Comparison of ENCODE assay signal across 12 cellular contexts in genomic region chr16:50272111-50272571, GRCh38. TPM values are rescaled to one million over a fixed set of nuclear protein-coding genes. Genes with fewer than 3 reads are reported as not detected.
DNase-seq lines count a peak whose midpoint lies in the region; ATAC-seq, FAIRE-seq and TF ChIP-seq lines count a peak whose summit lies in the region.
"Had no signal": no experiment of that assay in that cellular context is flagged by ENCODE, and none has a peak within 500 bp of the region (broad histone marks: within the 10 kb centered on the region; RNA-seq: fewer than 3 reads in every experiment).

No MANE protein-coding gene starts in this region.

- H3K9ac ChIP-seq in H1 (replicated peaks in 1 of 4; ENCODE audit: extremely low read depth in 1 of 4, low read depth in 3 of 4, low read length in 3 of 4) = no peak overlapping the region

- intact Hi-C loops in Right ventricle myocardium superior (cut with DNase I) (no loop called here), Right ventricle myocardium inferior (cut with DNase I) (no loop called here)

- H2BK5ac ChIP-seq in H1 (ENCODE audit: low read depth, low read length) = no peak overlapping the region

- H3K4ac ChIP-seq in H1 (replicated peaks; ENCODE audit: insufficient read length, low read depth, low read length) = no peak overlapping the region

- H2BK15ac ChIP-seq in H1 (ENCODE audit: low read length) = no peak overlapping the region

- CTCF ChIA-PET in H1 (lab: Charles Lee; ENCODE audit: partially characterized antibody) = interaction anchor here (1.1 kb wide), 1 partner anchor 37 kb away, joined by 3 read pairs; no protein-coding TSS in a partner anchor

- ATAC-seq in Right ventricle myocardium superior (ENCODE audit: poor library complexity) (no peak), Right ventricle myocardium inferior (no peak)
- ATAC-seq in stimulated activated naive CD8-positive, alpha-beta T cell treated with anti-CD3 and anti-CD28 coated beads, Interleukin-15, amount 100 ng/mL, for 72 hours = no peak
- ATAC-seq: gastroesophageal sphincter had no signal

- TF ChIP-seq CTCF in H1 (IDR thresholded peaks at IDR 0.05; ENCODE audit: control extremely low read depth in 1 of 3, insufficient read depth in 1 of 3, low read depth in 1 of 3, low read length in 3 of 3) (no peak), progenitor cell of endocrine pancreas (IDR thresholded peaks at IDR 0.05; ENCODE audit: unreplicated experiment) (no peak)

- peaks cover 70% of the 10 kb centered on the region for H3K4me1 Mint-ChIP-seq in T-helper 1 cell treated with Interleukin-12 subunit alpha and Interleukin-12 subunit beta and Interleukin-4 antibody, amounts not matched to agents 30 μg/mL and 1 μg/mL, for 36 hours (ENCODE audit: low read depth)
- peaks cover 98% of the 10 kb centered on the region for H3K4me1 Mint-ChIP-seq in stimulated activated naive CD8-positive, alpha-beta T cell treated with anti-CD3 and anti-CD28 coated beads, Interleukin-15, amount 100 ng/mL, for 72 hours
- no peaks in the 10 kb centered on the region for H3K4me1 Mint-ChIP-seq in progenitor cell of endocrine pancreas (ENCODE audit: low read depth)

- H3K23ac ChIP-seq in H1 (ENCODE audit: insufficient read length) = no peak overlapping the region

- no peak overlapping the region for H2AFZ ChIP-seq in H1 (ENCODE audit: low read length)

- no peak overlapping the region for H2BK20ac ChIP-seq in H1 (ENCODE audit: low read length)

- H4K20me1 ChIP-seq in H1 (replicated peaks in 1 of 2; ENCODE audit: control insufficient read depth in 1 of 2, insufficient read depth in 2 of 2, low read length in 2 of 2) = peaks cover 0 to 2% of the 10 kb centered on the region in 2 experiments

- H3K27me3 Mint-ChIP-seq in T-helper 1 cell treated with Interleukin-12 subunit alpha and Interleukin-12 subunit beta and Interleukin-4 antibody, amounts not matched to agents 30 μg/mL and 1 μg/mL, for 36 hours (ENCODE audit: low read depth) = no peaks in the 10 kb centered on the region
- no peaks in the 10 kb centered on the region for H3K27me3 Mint-ChIP-seq in stimulated activated naive CD8-positive, alpha-beta T cell treated with anti-CD3 and anti-CD28 coated beads, Interleukin-15, amount 100 ng/mL, for 72 hours
- no peaks in the 10 kb centered on the region for H3K27me3 Mint-ChIP-seq in progenitor cell of endocrine pancreas

- H3K27ac Mint-ChIP-seq in T-helper 1 cell treated with Interleukin-12 subunit alpha and Interleukin-12 subunit beta and Interleukin-4 antibody, amounts not matched to agents 30 μg/mL and 1 μg/mL, for 36 hours = peak overlapping the region; percentile 63
- H3K27ac Mint-ChIP-seq in stimulated activated naive CD8-positive, alpha-beta T cell treated with anti-CD3 and anti-CD28 coated beads, Interleukin-15, amount 100 ng/mL, for 72 hours = peak overlapping the region; percentile 87 to 90
- H3K27ac Mint-ChIP-seq in progenitor cell of endocrine pancreas = no peak overlapping the region

- no peak overlapping the region for H4K91ac ChIP-seq in H1 (replicated peaks; ENCODE audit: insufficient read length, low read length)

- no peak overlapping the region for H4K5ac ChIP-seq in H1 (ENCODE audit: insufficient read length, low read depth, low read length)

- no peak overlapping the region for H3K4me3 Mint-ChIP-seq in T-helper 1 cell treated with Interleukin-12 subunit alpha and Interleukin-12 subunit beta and Interleukin-4 antibody, amounts not matched to agents 30 μg/mL and 1 μg/mL, for 36 hours
- peak overlapping the region; percentile 50 to 99 for H3K4me3 Mint-ChIP-seq in stimulated activated naive CD8-positive, alpha-beta T cell treated with anti-CD3 and anti-CD28 coated beads, Interleukin-15, amount 100 ng/mL, for 72 hours
- no peak overlapping the region for H3K4me3 Mint-ChIP-seq in progenitor cell of endocrine pancreas (ENCODE audit: low read depth)

- no peak overlapping the region for H3K56ac ChIP-seq in H1 (replicated peaks; ENCODE audit: insufficient read length, low read depth, low read length)

- no peak overlapping the region for H2AK5ac ChIP-seq in H1 (ENCODE audit: low read depth, low read length)

- 0 out of 2 replicates have a peak, but pooled peaks cover 3% of the 10 kb centered on the region for H3K79me1 ChIP-seq in H1 (ENCODE audit: low read depth, low read length)

- no peak overlapping the region for H3K4me3 ChIP-seq in H1 (ENCODE audit: extremely low read depth in 1 of 4, insufficient read depth in 2 of 4, low read depth in 3 of 4, low read length in 4 of 4)
- H3K4me3 ChIP-seq: gastroesophageal sphincter had no signal

- no peaks in the 10 kb centered on the region for H3K36me3 ChIP-seq in H1 (ENCODE audit: control insufficient read depth in 2 of 4, insufficient read depth in 4 of 4, low read length in 3 of 4)
- H3K36me3 ChIP-seq: gastroesophageal sphincter had no signal

- H3K36me3 Mint-ChIP-seq in T-helper 1 cell treated with Interleukin-12 subunit alpha and Interleukin-12 subunit beta and Interleukin-4 antibody, amounts not matched to agents 30 μg/mL and 1 μg/mL, for 36 hours (ENCODE audit: low read depth) = peaks cover 34% of the 10 kb centered on the region
- no peaks in the 10 kb centered on the region for H3K36me3 Mint-ChIP-seq in progenitor cell of endocrine pancreas (ENCODE audit: insufficient read depth)

- H2BK12ac ChIP-seq in H1 (ENCODE audit: low read depth, low read length) = peak overlapping the region; percentile 9; the same call in 1 of the 2 replicates

- no peak overlapping the region for H3K4me2 ChIP-seq in H1 (ENCODE audit: insufficient read depth in 1 of 2, low read depth in 2 of 2, low read length in 2 of 2)

- no peaks in the 10 kb centered on the region for H3K9me3 Mint-ChIP-seq in T-helper 1 cell treated with Interleukin-12 subunit alpha and Interleukin-12 subunit beta and Interleukin-4 antibody, amounts not matched to agents 30 μg/mL and 1 μg/mL, for 36 hours
- H3K9me3 Mint-ChIP-seq in stimulated activated naive CD8-positive, alpha-beta T cell treated with anti-CD3 and anti-CD28 coated beads, Interleukin-15, amount 100 ng/mL, for 72 hours = no peaks in the 10 kb centered on the region
- H3K9me3 Mint-ChIP-seq in progenitor cell of endocrine pancreas (ENCODE audit: low read depth) = no peaks in the 10 kb centered on the region

- H3K4me1 ChIP-seq in H1 (replicated peaks in 1 of 4; ENCODE audit: control insufficient read depth in 3 of 4, insufficient read depth in 4 of 4, low read length in 3 of 4) = peaks cover 0 to 4% (median under 1%) of the 10 kb centered on the region in 4 experiments; a peak in 2 of 7 replicates

- H3K18ac ChIP-seq in H1 (ENCODE audit: extremely low read depth, low read length) = no peak overlapping the region

- peak overlapping the region; percentile 82; the same call in 1 of the 2 replicates for H4K8ac ChIP-seq in H1 (ENCODE audit: extremely low read depth, insufficient read depth, low read length)

- H3K27ac ChIP-seq in H1 (ENCODE audit: low read depth, low read length) = no peak overlapping the region

- no peak for FAIRE-seq in H1 (lab: Jason Lieb, UNC)

- WGBS in H1 (ENCODE audit: extremely low coverage in 1 of 2, insufficient coverage in 1 of 2, insufficient read length in 1 of 2, insufficient replicate concordance in 2 of 2, low coverage in 1 of 2, low lambda C conversion rate in 2 of 2, missing lambda C conversion rate in 1 of 2), 2 experiments = 93% methylated on average over 7 of the region's 7 CpGs; no CpG with 5 or more reads in 1 of the 2 experiments

- TF ChIP-seq RAD21 in H1 (IDR thresholded peaks at IDR 0.05 in 1 of 2, conservative IDR thresholded peaks at IDR 0.05 in 1 of 2; ENCODE audit: low read depth in 2 of 2, low read length in 2 of 2) = no peak

- DNase-seq in Right ventricle myocardium superior = peak; percentile 37
- DNase-seq in Right ventricle myocardium inferior (ENCODE audit: missing footprints) = no peak
- no peak for DNase-seq in H1 (ENCODE audit: low read depth in 1 of 2, low spot score in 2 of 2)
- DNase-seq in stimulated activated naive CD8-positive, alpha-beta T cell treated with anti-CD3 and anti-CD28 coated beads, Interleukin-15, amount 100 ng/mL, for 72 hours = no peak
- DNase-seq in mesenteric fat pad (ENCODE audit: low spot score) = no peak
- no peak for DNase-seq in NCI-H2196 treated with DMSO at 0.1 percent for 48 hours (lab: John Stamatoyannopoulos, UW; ENCODE audit: unreplicated experiment)
- no peak for DNase-seq in progenitor cell of endocrine pancreas (ENCODE audit: low spot score, unreplicated experiment)
- DNase-seq: DMS53; stimulated activated CD4-positive, alpha-beta T cell treated with anti-CD3 and anti-CD28 coated beads, Interleukin-1b, Interleukin-23, amount 100 ng/mL, for 48 hours; stimulated activated CD8-positive, alpha-beta memory T cell treated with anti-CD3 and anti-CD28 coated beads, Interleukin-4, amount 100 ng/mL, for 48 hours had no signal

- H3K27me3 ChIP-seq in H1 (replicated peaks in 1 of 4; ENCODE audit: control insufficient read depth in 3 of 4, extremely low read depth in 1 of 4, insufficient read depth in 3 of 4, low read length in 3 of 4) = no peaks in the 10 kb centered on the region
- H3K27me3 ChIP-seq: gastroesophageal sphincter had no signal

- H3K14ac ChIP-seq in H1 (ENCODE audit: insufficient read length) = no peak overlapping the region

- TF ChIP-seq EP300 in H1 (IDR thresholded peaks at IDR 0.05; ENCODE audit: borderline replicate concordance in 1 of 2, low read depth in 2 of 2, low read length in 2 of 2) = no peak

- H3K23me2 ChIP-seq in H1 (ENCODE audit: low read depth, low read length) = no peaks in the 10 kb centered on the region

- no peaks in the 10 kb centered on the region for H3K9me3 ChIP-seq in H1 (ENCODE audit: insufficient read depth in 2 of 2, low read depth in 1 of 2, low read length in 1 of 2)
- H3K9me3 ChIP-seq: gastroesophageal sphincter had no signal

- POLR2A ChIA-PET in H1 (lab: Charles Lee; ENCODE audit: partially characterized antibody) = no interaction called here

- TF ChIP-seq POLR2A in H1 (IDR thresholded peaks at IDR 0.05; ENCODE audit: control extremely low read depth in 1 of 2, low read depth in 2 of 2, low read length in 2 of 2) = no peak

- no peaks in the 10 kb centered on the region for H3K79me2 ChIP-seq in H1 (ENCODE audit: control insufficient read depth in 1 of 2, insufficient read depth in 2 of 2, low read length in 2 of 2)

- H2BK120ac ChIP-seq in H1 (replicated peaks; ENCODE audit: low read depth, low read length) = no peak overlapping the region

TF ChIP-seq in H1, 55 proteins besides CTCF, POLR2A, EP300 and RAD21 (continues in another document):
- TF ChIP-seq SIRT6 (IDR thresholded peaks at IDR 0.05; ENCODE audit: low read length) = no peak

RNA-seq across cellular contexts. Expression of gene ADCY7, which starts 5.8 kb away (rescaled TPM):
- total RNA-seq in Right ventricle myocardium superior (9.3 TPM), Right ventricle myocardium inferior (11.7 TPM), mesenteric fat pad (26.8 TPM), progenitor cell of endocrine pancreas (16.8 and 17.0 TPM in 2 replicates)
- 4.7 and 5.1 TPM in 2 replicates for total RNA-seq in H1 (2021; fragmentation: NEBNext Ultra II Directional; extraction: Animal tissue kit (Norgen Biotek cat#: 25700))
- polyA plus RNA-seq in H1 (2011; rRNA removed) = 2.4 and 5.5 TPM in 2 replicates
- polyA plus RNA-seq in H1 (2011; cell fraction: cytosol; rRNA removed) = 4.9 TPM
- polyA plus RNA-seq in H1 (2011; cell fraction: nucleus; rRNA removed) = 13.5 TPM
- 2.0 to 4.3 TPM (median 2.9 TPM) in 4 replicates for polyA plus RNA-seq in H1 (2012, experiment 1 of 2)
- 0.45 TPM for polyA plus RNA-seq in H1 (2012, experiment 2 of 2)
- polyA plus RNA-seq in H1 (2013, experiment 1 of 2) = 1.8 TPM
- polyA plus RNA-seq in H1 (2013, experiment 2 of 2) = 1.7 TPM
- 6.9 and 7.2 TPM in 2 replicates for polyA minus RNA-seq in H1 (2011; rRNA and poly(A)+ RNA removed)
- polyA minus RNA-seq in H1 (2011; cell fraction: cytosol; rRNA and poly(A)+ RNA removed) = 7.3 TPM
- 6.4 TPM for polyA minus RNA-seq in H1 (2011; cell fraction: nucleus; rRNA and poly(A)+ RNA removed)

Comparison
In these comparisons a context has a peak if more than half of its experiments do, and no peak if none do; other contexts are left out.
1. H3K4me3 Mint-ChIP-seq: peak in stimulated activated naive CD8-positive, alpha-beta T cell treated with anti-CD3 and anti-CD28 coated beads, Interleukin-15, amount 100 ng/mL, for 72 hours (2 of 2); none in T-helper 1 cell treated with Interleukin-12 subunit alpha and Interleukin-12 subunit beta and Interleukin-4 antibody, amounts not matched to agents 30 μg/mL and 1 μg/mL, for 36 hours (single experiment) and progenitor cell of endocrine pancreas (single experiment).